ENCODE assay signal across 1 cellular context in genomic region chr11:47269002-47269828, GRCh38.
TF ChIP-seq lines count a peak whose summit lies in the region.

No MANE protein-coding gene starts in this region.

TF ChIP-seq in HEK293, 187 proteins besides CTCF, POLR2A, EP300 and RAD21 (continued from another document and continues in another):
- TF ChIP-seq ZNF23 (tag by site-specific recombination; IDR thresholded peaks at IDR 0.05; ENCODE audit: borderline replicate concordance) (no peak), ZNF624 (tag by site-specific recombination; IDR thresholded peaks at IDR 0.05) (no peak), ZNF561 (tag by site-specific recombination; IDR thresholded peaks at IDR 0.05; ENCODE audit: borderline replicate concordance) (no peak), ZIC2 (tag by site-specific recombination; IDR thresholded peaks at IDR 0.05) (peak; percentile 68), ZBTB17 (tag by site-specific recombination; IDR thresholded peaks at IDR 0.05) (peak; percentile 73), ZNF335 (tag by site-specific recombination; conservative IDR thresholded peaks at IDR 0.05) (peak; percentile 99), ZNF791 (tag by site-specific recombination; IDR thresholded peaks at IDR 0.05) (no peak), ZNF501 (tag by site-specific recombination; IDR thresholded peaks at IDR 0.05) (peak; percentile 58; the same call in 1 of the 2 replicates), SALL2 (tag by site-specific recombination; IDR thresholded peaks at IDR 0.05; ENCODE audit: borderline replicate concordance) (no peak), ZNF248 (tag by site-specific recombination; IDR thresholded peaks at IDR 0.05) (no peak), SP2 (tag by site-specific recombination; IDR thresholded peaks at IDR 0.05) (peak; percentile 64), ZNF324 (tag by site-specific recombination; IDR thresholded peaks at IDR 0.05) (peak; percentile 40; the same call in 1 of the 2 replicates), ZBTB1 (tag by site-specific recombination; IDR thresholded peaks at IDR 0.05) (0 out of 2 replicates have a peak, but pooled peaks have one; percentile 39), ZEB2 (tag by site-specific recombination; IDR thresholded peaks at IDR 0.05) (no peak; the same call in 1 of the 2 replicates), ZNF558 (tag by site-specific recombination; IDR thresholded peaks at IDR 0.05) (no peak), ZNF280C (tag by site-specific recombination; IDR thresholded peaks at IDR 0.05) (no peak), ZNF133 (tag by site-specific recombination; IDR thresholded peaks at IDR 0.05) (no peak), ZNF843 (tag by site-specific recombination; IDR thresholded peaks at IDR 0.05) (no peak), ZNF398 (tag by site-specific recombination; IDR thresholded peaks at IDR 0.05) (peak; percentile 74), BCL6B (tag by site-specific recombination; IDR thresholded peaks at IDR 0.05) (no peak), PBX3 (CRISPR knock-in tag; IDR thresholded peaks at IDR 0.05) (no peak), PATZ1 (tag by site-specific recombination; IDR thresholded peaks at IDR 0.05) (peak; percentile 61), ZBTB10 (tag by site-specific recombination; IDR thresholded peaks at IDR 0.05) (peak; percentile 53), ZNF394 (tag by site-specific recombination; IDR thresholded peaks at IDR 0.05; ENCODE audit: borderline replicate concordance) (peak; percentile 22; the same call in 1 of the 2 replicates), PRDM4 (tag by site-specific recombination; IDR thresholded peaks at IDR 0.05) (peak; percentile 24; the same call in 1 of the 2 replicates), TCF7L2 (IDR thresholded peaks at IDR 0.05; ENCODE audit: borderline replicate concordance, low read depth, low read length) (no peak), ZFP37 (tag by site-specific recombination; IDR thresholded peaks at IDR 0.05) (no peak), OVOL3 (tag by site-specific recombination; IDR thresholded peaks at IDR 0.05) (no peak), MEIS1 (CRISPR knock-in tag; IDR thresholded peaks at IDR 0.05; ENCODE audit: borderline replicate concordance) (no peak), ZNF292 (tag by site-specific recombination; IDR thresholded peaks at IDR 0.05; ENCODE audit: borderline replicate concordance, low read depth) (no peak), ZBTB6 (tag by site-specific recombination; IDR thresholded peaks at IDR 0.05) (no peak), PRDM10 (tag by site-specific recombination; IDR thresholded peaks at IDR 0.05) (peak; percentile 100), TRIM28 (IDR thresholded peaks at IDR 0.05; ENCODE audit: borderline replicate concordance, low read length) (no peak), ZBTB21 (tag by site-specific recombination; IDR thresholded peaks at IDR 0.05) (no peak), SCRT2 (tag by site-specific recombination; IDR thresholded peaks at IDR 0.05) (no peak), ZNF148 (tag by site-specific recombination; IDR thresholded peaks at IDR 0.05; ENCODE audit: borderline replicate concordance) (no peak), ZNF664 (tag by site-specific recombination; IDR thresholded peaks at IDR 0.05) (no peak)
